ENCODE assay signal across 8 cellular contexts in the genomic region with DNA sequence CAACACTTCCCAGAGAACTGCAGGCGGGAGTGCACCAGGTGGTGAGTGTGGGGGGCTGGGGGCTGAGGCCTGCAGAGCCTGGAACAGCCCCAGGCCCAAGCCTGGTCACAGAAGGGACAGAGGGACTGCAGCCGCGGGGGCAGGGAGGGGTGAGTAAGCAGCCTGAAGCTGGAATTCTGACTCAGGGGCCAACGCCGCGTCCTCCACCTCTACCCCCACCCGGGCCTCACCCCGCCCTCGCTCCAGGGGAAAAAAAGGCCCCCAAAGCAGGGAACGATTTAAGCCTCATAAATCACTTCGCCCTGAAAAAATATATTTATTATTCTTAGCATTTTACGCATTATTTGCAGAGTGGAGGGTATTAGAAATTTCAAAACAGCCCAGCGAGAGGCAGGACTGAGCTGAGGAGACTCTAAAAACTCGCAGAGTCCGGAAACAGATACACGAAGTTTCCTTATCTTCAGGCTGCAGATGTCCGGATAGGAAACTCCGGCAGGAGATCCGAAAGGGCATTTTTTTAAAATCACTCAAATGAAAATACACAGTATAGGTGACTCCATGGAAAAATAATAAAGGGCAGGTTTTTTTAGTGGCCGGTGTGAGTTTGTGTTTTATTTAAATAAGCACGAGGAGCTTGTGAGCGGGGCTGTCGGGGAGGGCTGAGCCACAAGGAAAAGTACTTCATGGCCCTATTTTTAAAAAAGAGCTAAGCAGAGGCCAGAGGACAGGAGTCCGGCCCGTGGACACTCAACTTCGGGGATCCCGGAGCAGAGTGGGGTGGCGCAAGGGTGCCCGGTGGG. TPM values are rescaled to one million over a fixed set of nuclear protein-coding genes. Genes with fewer than 3 reads are reported as not detected.
DNase-seq lines count a peak whose midpoint lies in the region; ATAC-seq and TF ChIP-seq lines count a peak whose summit lies in the region.

No MANE protein-coding gene starts in this region.

- H3K27me3 ChIP-seq in thyroid gland: peaks cover 32% of the 10 kb centered on the region

- H3K36me3 ChIP-seq in thyroid gland: no peaks in the 10 kb centered on the region

- H3K4me1 ChIP-seq in thyroid gland: peaks cover 8 to 31% of the 10 kb centered on the region in 2 donors

- DNase-seq in NCI-H82 (lab: John Stamatoyannopoulos, UW) (peak; percentile 38), NCI-H82 treated with DMSO at 0.1 percent for 48 hours (lab: John Stamatoyannopoulos, UW; ENCODE audit: unreplicated experiment) (no peak), immature natural killer cell (no peak), thyroid gland (no peak)
- peak; percentile 12 for DNase-seq in activated naive CD8-positive, alpha-beta T cell treated with anti-CD3 and anti-CD28 coated beads, Interleukin-2, amount 50 U/mL, for 24 hours
- DNase-seq in activated CD4-positive, alpha-beta T cell treated with anti-CD3 and anti-CD28 coated beads for 1 hour: no peak

- H3K27ac ChIP-seq in thyroid gland: peak overlapping the region in 2 of 3 donors; percentile 30 to 47

- H3K27me3 Mint-ChIP-seq in activated naive CD8-positive, alpha-beta T cell treated with anti-CD3 and anti-CD28 coated beads, Interleukin-2, amount 50 U/mL, for 24 hours: peaks cover 78% of the 10 kb centered on the region
- H3K27me3 Mint-ChIP-seq in immature natural killer cell (ENCODE audit: low read depth in 3 of 3): peaks cover 23 to 42% (median 25%) of the 10 kb centered on the region in 3 donors

- H3K36me3 Mint-ChIP-seq in activated naive CD8-positive, alpha-beta T cell treated with anti-CD3 and anti-CD28 coated beads, Interleukin-2, amount 50 U/mL, for 24 hours (ENCODE audit: low read depth): no peaks in the 10 kb centered on the region
- peaks cover 0 to 4% (median 0%) of the 10 kb centered on the region in 3 donors for H3K36me3 Mint-ChIP-seq in immature natural killer cell

- intact Hi-C loops in thyroid gland (cut with DNase I): no loop called here

- no peaks in the 10 kb centered on the region for H3K9me3 ChIP-seq in thyroid gland

- peak overlapping the region; percentile 32 for H3K4me3 Mint-ChIP-seq in activated naive CD8-positive, alpha-beta T cell treated with anti-CD3 and anti-CD28 coated beads, Interleukin-2, amount 50 U/mL, for 24 hours
- H3K4me3 Mint-ChIP-seq in immature natural killer cell: peak overlapping the region in 3 of 5 donors; percentile 47 to 61 (median 58)

- peaks cover 22% of the 10 kb centered on the region for H3K4me1 Mint-ChIP-seq in activated naive CD8-positive, alpha-beta T cell treated with anti-CD3 and anti-CD28 coated beads, Interleukin-2, amount 50 U/mL, for 24 hours
- H3K4me1 Mint-ChIP-seq in immature natural killer cell: peaks cover 11 to 14% of the 10 kb centered on the region in 2 donors

- WGBS in thyroid gland, 2 donors: 12 to 23% methylated on average over 29 of the region's 29 CpGs

- TF ChIP-seq CTCF in thyroid gland (IDR thresholded peaks at IDR 0.05): no peak

- H3K9me3 Mint-ChIP-seq in activated naive CD8-positive, alpha-beta T cell treated with anti-CD3 and anti-CD28 coated beads, Interleukin-2, amount 50 U/mL, for 24 hours: no peaks in the 10 kb centered on the region
- H3K9me3 Mint-ChIP-seq in immature natural killer cell: peaks cover 0 to 2% (median 0%) of the 10 kb centered on the region in 6 donors

- no peak overlapping the region for H3K4me3 ChIP-seq in thyroid gland (replicated peaks in 1 of 3)

- TF ChIP-seq POLR2A in thyroid gland (IDR thresholded peaks at IDR 0.05): no peak

- no peak overlapping the region for H3K27ac Mint-ChIP-seq in activated naive CD8-positive, alpha-beta T cell treated with anti-CD3 and anti-CD28 coated beads, Interleukin-2, amount 50 U/mL, for 24 hours
- no peak overlapping the region for H3K27ac Mint-ChIP-seq in immature natural killer cell

- no peak for ATAC-seq in activated naive CD8-positive, alpha-beta T cell treated with anti-CD3 and anti-CD28 coated beads, Interleukin-2, amount 50 U/mL, for 24 hours
- ATAC-seq in HG03159 (IDR thresholded peaks at IDR 0.05; ENCODE audit: unreplicated experiment): no peak
- ATAC-seq in GM21367 (IDR thresholded peaks at IDR 0.05; ENCODE audit: unreplicated experiment): no peak

RNA-seq across cellular contexts. Expression of a gene that starts 9.9 kb away (rescaled TPM):
- under 1 TPM in 1 of 3 donors, not detected in 2; 0.35 TPM for polyA plus RNA-seq in immature natural killer cell
- 10 to 100 TPM in 2 of 4 donors, 1 to 10 TPM in 2; 7.1 to 19.5 (median 9.7) TPM for total RNA-seq in thyroid gland

RNA-seq across cellular contexts. Expression of a gene that starts 16.4 kb away (rescaled TPM):
- polyA plus RNA-seq in immature natural killer cell: not detected
- not detected for total RNA-seq in thyroid gland

Comparison
In these comparisons a context has a peak if more than half of its experiments do, and no peak if none do; other contexts are left out.
1. DNase-seq: peak in NCI-H82 (single experiment) and activated naive CD8-positive, alpha-beta T cell treated with anti-CD3 and anti-CD28 coated beads, Interleukin-2, amount 50 U/mL, for 24 hours (single experiment); none in NCI-H82 treated with DMSO at 0.1 percent for 48 hours (single experiment), immature natural killer cell (0 of 3), thyroid gland (0 of 2) and activated CD4-positive, alpha-beta T cell treated with anti-CD3 and anti-CD28 coated beads for 1 hour (single experiment).